In the genomic region with DNA sequence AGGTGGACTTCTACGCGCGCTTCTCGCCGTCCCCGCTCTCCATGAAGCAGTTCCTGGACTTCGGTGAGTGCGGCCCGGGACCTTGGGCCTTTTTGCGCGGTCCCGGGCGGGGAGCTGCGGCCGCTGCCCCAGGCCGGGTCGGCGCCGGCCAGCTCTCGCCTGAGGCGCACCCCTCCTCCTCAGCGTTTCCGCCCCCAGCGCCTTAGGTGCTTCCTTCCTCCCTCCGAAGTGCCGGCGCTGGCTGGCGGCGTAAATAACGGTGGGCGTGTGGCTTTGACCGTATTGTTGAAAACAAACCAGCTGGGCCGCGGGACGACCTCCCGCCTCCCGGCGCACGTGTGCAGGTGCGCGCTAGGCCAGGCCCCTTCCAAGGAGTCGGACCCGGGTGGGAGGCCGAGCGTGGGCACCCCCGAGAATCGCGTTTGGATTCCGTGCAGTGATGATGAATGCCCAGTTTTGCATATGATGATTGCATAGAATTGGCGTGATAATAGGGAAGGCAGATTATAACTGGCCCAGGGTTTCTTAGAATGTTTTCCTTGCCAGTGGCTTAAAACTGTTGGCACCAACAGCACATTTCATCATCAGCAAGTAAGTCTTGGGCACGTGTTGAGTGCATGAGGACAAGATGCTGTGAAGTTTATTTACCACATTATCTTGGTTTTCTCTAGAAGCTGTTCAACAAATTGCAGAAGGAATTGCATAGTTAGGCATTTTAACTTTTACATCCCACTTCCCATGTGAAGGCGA, we compare ENCODE assay signal across 1 cellular context.
TF ChIP-seq lines count a peak whose summit lies in the region.

No MANE protein-coding gene starts in this region.

TF ChIP-seq in HepG2, 621 proteins besides CTCF, POLR2A, EP300 and RAD21 (continued from another document and continues in another):
- TF ChIP-seq, protein P1, sequence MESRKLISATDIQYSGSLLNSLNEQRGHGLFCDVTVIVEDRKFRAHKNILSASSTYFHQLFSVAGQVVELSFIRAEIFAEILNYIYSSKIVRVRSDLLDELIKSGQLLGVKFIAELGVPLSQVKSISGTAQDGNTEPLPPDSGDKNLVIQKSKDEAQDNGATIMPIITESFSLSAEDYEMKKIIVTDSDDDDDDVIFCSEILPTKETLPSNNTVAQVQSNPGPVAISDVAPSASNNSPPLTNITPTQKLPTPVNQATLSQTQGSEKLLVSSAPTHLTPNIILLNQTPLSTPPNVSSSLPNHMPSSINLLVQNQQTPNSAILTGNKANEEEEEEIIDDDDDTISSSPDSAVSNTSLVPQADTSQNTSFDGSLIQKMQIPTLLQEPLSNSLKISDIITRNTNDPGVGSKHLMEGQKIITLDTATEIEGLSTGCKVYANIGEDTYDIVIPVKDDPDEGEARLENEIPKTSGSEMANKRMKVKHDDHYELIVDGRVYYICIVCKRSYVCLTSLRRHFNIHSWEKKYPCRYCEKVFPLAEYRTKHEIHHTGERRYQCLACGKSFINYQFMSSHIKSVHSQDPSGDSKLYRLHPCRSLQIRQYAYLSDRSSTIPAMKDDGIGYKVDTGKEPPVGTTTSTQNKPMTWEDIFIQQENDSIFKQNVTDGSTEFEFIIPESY (CRISPR knock-in tag; IDR thresholded peaks at IDR 0.05) = no peak
- TF ChIP-seq, protein P2, sequence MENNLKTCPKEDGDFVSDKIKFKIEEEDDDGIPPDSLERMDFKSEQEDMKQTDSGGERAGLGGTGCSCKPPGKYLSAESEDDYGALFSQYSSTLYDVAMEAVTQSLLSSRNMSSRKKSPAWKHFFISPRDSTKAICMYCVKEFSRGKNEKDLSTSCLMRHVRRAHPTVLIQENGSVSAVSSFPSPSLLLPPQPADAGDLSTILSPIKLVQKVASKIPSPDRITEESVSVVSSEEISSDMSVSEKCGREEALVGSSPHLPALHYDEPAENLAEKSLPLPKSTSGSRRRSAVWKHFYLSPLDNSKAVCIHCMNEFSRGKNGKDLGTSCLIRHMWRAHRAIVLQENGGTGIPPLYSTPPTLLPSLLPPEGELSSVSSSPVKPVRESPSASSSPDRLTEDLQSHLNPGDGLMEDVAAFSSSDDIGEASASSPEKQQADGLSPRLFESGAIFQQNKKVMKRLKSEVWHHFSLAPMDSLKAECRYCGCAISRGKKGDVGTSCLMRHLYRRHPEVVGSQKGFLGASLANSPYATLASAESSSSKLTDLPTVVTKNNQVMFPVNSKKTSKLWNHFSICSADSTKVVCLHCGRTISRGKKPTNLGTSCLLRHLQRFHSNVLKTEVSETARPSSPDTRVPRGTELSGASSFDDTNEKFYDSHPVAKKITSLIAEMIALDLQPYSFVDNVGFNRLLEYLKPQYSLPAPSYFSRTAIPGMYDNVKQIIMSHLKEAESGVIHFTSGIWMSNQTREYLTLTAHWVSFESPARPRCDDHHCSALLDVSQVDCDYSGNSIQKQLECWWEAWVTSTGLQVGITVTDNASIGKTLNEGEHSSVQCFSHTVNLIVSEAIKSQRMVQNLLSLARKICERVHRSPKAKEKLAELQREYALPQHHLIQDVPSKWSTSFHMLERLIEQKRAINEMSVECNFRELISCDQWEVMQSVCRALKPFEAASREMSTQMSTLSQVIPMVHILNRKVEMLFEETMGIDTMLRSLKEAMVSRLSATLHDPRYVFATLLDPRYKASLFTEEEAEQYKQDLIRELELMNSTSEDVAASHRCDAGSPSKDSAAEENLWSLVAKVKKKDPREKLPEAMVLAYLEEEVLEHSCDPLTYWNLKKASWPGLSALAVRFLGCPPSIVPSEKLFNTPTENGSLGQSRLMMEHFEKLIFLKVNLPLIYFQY (CRISPR knock-in tag; IDR thresholded peaks at IDR 0.05; ENCODE audit: borderline replicate concordance) = peak; percentile 33; the same call in 1 of the 2 replicates
- TF ChIP-seq IKZF1 (IDR thresholded peaks at IDR 0.05) (no peak), PHF21A (CRISPR knock-in tag; IDR thresholded peaks at IDR 0.05) (no peak), BORCS8-MEF2B (CRISPR knock-in tag; IDR thresholded peaks at IDR 0.05) (no peak; the same call in 1 of the 2 replicates), ZNF768 (CRISPR knock-in tag; IDR thresholded peaks at IDR 0.05) (peak; percentile 37; the same call in 1 of the 2 replicates), ISX (CRISPR knock-in tag; conservative IDR thresholded peaks at IDR 0.05) (no peak), GATAD2A (CRISPR knock-in tag; IDR thresholded peaks at IDR 0.05) (0 out of 2 replicates have a peak, but pooled peaks have one; percentile 52), ZNF678 (CRISPR knock-in tag; IDR thresholded peaks at IDR 0.05) (peak; percentile 6; the same call in 1 of the 2 replicates), ZNF546 (CRISPR knock-in tag; conservative IDR thresholded peaks at IDR 0.05) (0 out of 2 replicates have a peak, but pooled peaks have one; percentile 5), FOXP4 (CRISPR knock-in tag; IDR thresholded peaks at IDR 0.05) (peak; percentile 50), IRF2 (CRISPR knock-in tag; IDR thresholded peaks at IDR 0.05) (no peak), MED13 (CRISPR knock-in tag; IDR thresholded peaks at IDR 0.05) (no peak; the same call in 1 of the 2 replicates), MNT (IDR thresholded peaks at IDR 0.05) (peak; percentile 68), MTA1 (CRISPR knock-in tag; IDR thresholded peaks at IDR 0.05; ENCODE audit: borderline replicate concordance) (no peak; the same call in 1 of the 2 replicates), SUZ12 (IDR thresholded peaks at IDR 0.05; ENCODE audit: low read depth, low read length) (no peak), ZBTB8A (CRISPR knock-in tag; IDR thresholded peaks at IDR 0.05; ENCODE audit: borderline replicate concordance, low read depth) (no peak), HNF4A (CRISPR knock-in tag; IDR thresholded peaks at IDR 0.05) (no peak), SNRNP70 (IDR thresholded peaks at IDR 0.05; ENCODE audit: low read depth, low read length) (no peak), MAFF (IDR thresholded peaks at IDR 0.05; ENCODE audit: low read depth, low read length) (no peak)
- TF ChIP-seq, protein P3, sequence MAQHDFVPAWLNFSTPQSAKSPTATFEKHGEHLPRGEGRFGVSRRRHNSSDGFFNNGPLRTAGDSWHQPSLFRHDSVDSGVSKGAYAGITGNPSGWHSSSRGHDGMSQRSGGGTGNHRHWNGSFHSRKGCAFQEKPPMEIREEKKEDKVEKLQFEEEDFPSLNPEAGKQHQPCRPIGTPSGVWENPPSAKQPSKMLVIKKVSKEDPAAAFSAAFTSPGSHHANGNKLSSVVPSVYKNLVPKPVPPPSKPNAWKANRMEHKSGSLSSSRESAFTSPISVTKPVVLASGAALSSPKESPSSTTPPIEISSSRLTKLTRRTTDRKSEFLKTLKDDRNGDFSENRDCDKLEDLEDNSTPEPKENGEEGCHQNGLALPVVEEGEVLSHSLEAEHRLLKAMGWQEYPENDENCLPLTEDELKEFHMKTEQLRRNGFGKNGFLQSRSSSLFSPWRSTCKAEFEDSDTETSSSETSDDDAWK (CRISPR knock-in tag; IDR thresholded peaks at IDR 0.05) = no peak
- TF ChIP-seq, protein P4, sequence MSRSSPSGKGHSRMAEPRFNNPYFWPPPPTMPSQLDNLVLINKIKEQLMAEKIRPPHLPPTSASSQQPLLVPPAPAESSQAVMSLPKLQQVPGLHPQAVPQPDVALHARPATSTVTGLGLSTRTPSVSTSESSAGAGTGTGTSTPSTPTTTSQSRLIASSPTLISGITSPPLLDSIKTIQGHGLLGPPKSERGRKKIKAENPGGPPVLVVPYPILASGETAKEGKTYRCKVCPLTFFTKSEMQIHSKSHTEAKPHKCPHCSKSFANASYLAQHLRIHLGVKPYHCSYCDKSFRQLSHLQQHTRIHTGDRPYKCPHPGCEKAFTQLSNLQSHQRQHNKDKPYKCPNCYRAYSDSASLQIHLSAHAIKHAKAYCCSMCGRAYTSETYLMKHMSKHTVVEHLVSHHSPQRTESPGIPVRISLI (CRISPR knock-in tag; IDR thresholded peaks at IDR 0.05; ENCODE audit: borderline replicate concordance) = no peak
- TF ChIP-seq, protein P5, sequence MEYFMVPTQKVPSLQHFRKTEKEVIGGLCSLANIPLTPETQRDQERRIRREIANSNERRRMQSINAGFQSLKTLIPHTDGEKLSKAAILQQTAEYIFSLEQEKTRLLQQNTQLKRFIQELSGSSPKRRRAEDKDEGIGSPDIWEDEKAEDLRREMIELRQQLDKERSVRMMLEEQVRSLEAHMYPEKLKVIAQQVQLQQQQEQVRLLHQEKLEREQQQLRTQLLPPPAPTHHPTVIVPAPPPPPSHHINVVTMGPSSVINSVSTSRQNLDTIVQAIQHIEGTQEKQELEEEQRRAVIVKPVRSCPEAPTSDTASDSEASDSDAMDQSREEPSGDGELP (IDR thresholded peaks at IDR 0.05; ENCODE audit: borderline replicate concordance, low read depth) = peak; percentile 81
- TF ChIP-seq, protein P6, sequence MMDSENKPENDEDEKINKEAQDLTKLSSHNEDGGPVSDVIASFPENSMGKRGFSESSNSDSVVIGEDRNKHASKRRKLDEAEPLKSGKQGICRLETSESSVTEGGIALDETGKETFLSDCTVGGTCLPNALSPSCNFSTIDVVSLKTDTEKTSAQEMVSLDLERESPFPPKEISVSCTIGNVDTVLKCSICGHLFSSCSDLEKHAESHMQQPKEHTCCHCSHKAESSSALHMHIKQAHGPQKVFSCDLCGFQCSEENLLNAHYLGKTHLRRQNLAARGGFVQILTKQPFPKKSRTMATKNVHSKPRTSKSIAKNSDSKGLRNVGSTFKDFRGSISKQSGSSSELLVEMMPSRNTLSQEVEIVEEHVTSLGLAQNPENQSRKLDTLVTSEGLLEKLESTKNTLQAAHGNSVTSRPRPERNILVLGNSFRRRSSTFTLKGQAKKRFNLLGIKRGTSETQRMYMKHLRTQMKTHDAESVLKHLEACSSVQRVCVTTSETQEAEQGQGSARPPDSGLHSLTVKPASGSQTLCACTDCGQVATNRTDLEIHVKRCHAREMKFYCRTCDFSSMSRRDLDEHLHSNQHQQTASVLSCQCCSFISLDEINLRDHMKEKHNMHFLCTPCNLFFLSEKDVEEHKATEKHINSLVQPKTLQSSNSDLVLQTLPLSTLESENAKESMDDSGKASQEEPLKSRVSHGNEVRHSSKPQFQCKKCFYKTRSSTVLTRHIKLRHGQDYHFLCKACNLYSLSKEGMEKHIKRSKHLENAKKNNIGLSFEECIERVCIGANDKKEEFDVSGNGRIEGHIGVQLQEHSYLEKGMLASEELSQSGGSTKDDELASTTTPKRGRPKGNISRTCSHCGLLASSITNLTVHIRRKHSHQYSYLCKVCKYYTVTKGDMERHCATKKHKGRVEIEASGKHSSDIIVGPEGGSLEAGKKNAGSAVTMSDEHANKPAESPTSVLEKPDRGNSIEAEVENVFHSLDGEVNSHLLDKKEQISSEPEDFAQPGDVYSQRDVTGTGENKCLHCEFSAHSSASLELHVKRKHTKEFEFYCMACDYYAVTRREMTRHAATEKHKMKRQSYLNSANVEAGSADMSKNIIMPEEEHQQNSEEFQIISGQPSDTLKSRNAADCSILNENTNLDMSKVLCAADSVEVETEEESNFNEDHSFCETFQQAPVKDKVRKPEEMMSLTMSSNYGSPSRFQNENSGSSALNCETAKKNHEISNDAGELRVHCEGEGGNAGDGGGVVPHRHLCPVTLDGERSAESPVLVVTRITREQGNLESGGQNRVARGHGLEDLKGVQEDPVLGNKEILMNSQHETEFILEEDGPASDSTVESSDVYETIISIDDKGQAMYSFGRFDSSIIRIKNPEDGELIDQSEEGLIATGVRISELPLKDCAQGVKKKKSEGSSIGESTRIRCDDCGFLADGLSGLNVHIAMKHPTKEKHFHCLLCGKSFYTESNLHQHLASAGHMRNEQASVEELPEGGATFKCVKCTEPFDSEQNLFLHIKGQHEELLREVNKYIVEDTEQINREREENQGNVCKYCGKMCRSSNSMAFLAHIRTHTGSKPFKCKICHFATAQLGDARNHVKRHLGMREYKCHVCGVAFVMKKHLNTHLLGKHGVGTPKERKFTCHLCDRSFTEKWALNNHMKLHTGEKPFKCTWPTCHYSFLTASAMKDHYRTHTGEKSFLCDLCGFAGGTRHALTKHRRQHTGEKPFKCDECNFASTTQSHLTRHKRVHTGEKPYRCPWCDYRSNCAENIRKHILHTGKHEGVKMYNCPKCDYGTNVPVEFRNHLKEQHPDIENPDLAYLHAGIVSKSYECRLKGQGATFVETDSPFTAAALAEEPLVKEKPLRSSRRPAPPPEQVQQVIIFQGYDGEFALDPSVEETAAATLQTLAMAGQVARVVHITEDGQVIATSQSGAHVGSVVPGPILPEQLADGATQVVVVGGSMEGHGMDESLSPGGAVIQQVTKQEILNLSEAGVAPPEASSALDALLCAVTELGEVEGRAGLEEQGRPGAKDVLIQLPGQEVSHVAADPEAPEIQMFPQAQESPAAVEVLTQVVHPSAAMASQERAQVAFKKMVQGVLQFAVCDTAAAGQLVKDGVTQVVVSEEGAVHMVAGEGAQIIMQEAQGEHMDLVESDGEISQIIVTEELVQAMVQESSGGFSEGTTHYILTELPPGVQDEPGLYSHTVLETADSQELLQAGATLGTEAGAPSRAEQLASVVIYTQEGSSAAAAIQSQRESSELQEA (CRISPR knock-in tag; IDR thresholded peaks at IDR 0.05; ENCODE audit: not compliant biosample characterization) = peak; percentile 79
- TF ChIP-seq, protein P7, sequence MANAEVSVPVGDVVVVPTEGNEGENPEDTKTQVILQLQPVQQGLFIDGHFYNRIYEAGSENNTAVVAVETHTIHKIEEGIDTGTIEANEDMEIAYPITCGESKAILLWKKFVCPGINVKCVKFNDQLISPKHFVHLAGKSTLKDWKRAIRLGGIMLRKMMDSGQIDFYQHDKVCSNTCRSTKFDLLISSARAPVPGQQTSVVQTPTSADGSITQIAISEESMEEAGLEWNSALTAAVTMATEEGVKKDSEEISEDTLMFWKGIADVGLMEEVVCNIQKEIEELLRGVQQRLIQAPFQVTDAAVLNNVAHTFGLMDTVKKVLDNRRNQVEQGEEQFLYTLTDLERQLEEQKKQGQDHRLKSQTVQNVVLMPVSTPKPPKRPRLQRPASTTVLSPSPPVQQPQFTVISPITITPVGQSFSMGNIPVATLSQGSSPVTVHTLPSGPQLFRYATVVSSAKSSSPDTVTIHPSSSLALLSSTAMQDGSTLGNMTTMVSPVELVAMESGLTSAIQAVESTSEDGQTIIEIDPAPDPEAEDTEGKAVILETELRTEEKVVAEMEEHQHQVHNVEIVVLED (CRISPR knock-in tag; IDR thresholded peaks at IDR 0.05; ENCODE audit: borderline replicate concordance) = peak; percentile 14; the same call in 1 of the 2 replicates
